32 cellular contexts compared by ENCODE assay signal in genomic region chr9:116090030-116090770, GRCh38.
"Had no signal": no experiment of that assay in that cellular context is flagged by ENCODE, and none has a peak within 500 bp of the region (broad histone marks: within the 10 kb centered on the region; RNA-seq: fewer than 3 reads in every experiment).

No MANE protein-coding gene starts in this region.

- H3K4me1 ChIP-seq: vagina had no signal

- H3K4me3 ChIP-seq: gastroesophageal sphincter, lung, mucosa of descending colon, sigmoid colon, smooth muscle cell, thyroid gland, upper lobe of left lung, vagina had no signal

- H3K4me2 ChIP-seq: smooth muscle cell had no signal

- H3K9me3 ChIP-seq: gastroesophageal sphincter, mucosa of descending colon, sigmoid colon, thyroid gland, upper lobe of left lung, vagina had no signal

- DNase-seq: activated CD4-positive, alpha-beta T cell treated with anti-CD3 and anti-CD28 coated beads for 1 hour; activated CD8-positive, alpha-beta memory T cell treated with anti-CD3 and anti-CD28 coated beads, Interleukin-2, amount 10 ng/mL, durations not matched to agents 7 days and 5 days; activated CD8-positive, alpha-beta T cell treated with anti-CD3 and anti-CD28 coated beads, Interleukin-2, amount 10 ng/mL, durations not matched to agents 7 days and 5 days; activated naive CD8-positive, alpha-beta T cell treated with anti-CD3 and anti-CD28 coated beads, Interleukin-2, amount 50 U/mL, for 24 hours; activated T-cell treated with anti-CD3 and anti-CD28 coated beads, Interleukin-2, amount 50 U/mL, for 48 hours; amygdala; central memory CD4-positive, alpha-beta T cell; endodermal cell; head of caudate nucleus; hypothalamus; immature natural killer cell; kidney; mucosa of descending colon; posterior cingulate gyrus; sigmoid colon; stimulated activated CD4-positive, alpha-beta T cell treated with anti-CD3 and anti-CD28 coated beads, Interleukin-1b, Interleukin-23, amount 100 ng/mL, for 48 hours; stimulated activated CD4-positive, alpha-beta T cell treated with anti-CD3 and anti-CD28 coated beads, Interleukin-4, amount 100 ng/mL, for 4 hours; stimulated activated CD8-positive, alpha-beta memory T cell treated with anti-CD3 and anti-CD28 coated beads, Interleukin-4, amount 100 ng/mL, for 48 hours; stimulated activated naive CD8-positive, alpha-beta T cell treated with anti-CD3 and anti-CD28 coated beads, Interleukin-15, amount 100 ng/mL, for 72 hours; substantia nigra; T-helper 2 cell; thyroid gland; upper lobe of left lung had no signal

- ATAC-seq: activated CD8-positive, alpha-beta memory T cell treated with anti-CD3 and anti-CD28 coated beads, Interleukin-2, amount 10 ng/mL, durations not matched to agents 7 days and 5 days; activated CD8-positive, alpha-beta T cell treated with anti-CD3 and anti-CD28 coated beads, Interleukin-2, amount 10 ng/mL, durations not matched to agents 7 days and 5 days; activated naive CD8-positive, alpha-beta T cell treated with anti-CD3 and anti-CD28 coated beads, Interleukin-2, amount 50 U/mL, for 24 hours; gastroesophageal sphincter; left lobe of liver; mucosa of descending colon; natural killer cell treated with Interleukin-12 subunit alpha and Interleukin-12 subunit beta and Interleukin-15 and Interleukin-18, amount 100 ng/mL, for 72 hours; stimulated activated memory B cell treated with anti-CD40 and anti-IgM and Interleukin-4, amounts not matched to agents 10 μg/mL and 1 μg/mL and 100 μg/mL, for 72 hours; stimulated activated naive CD8-positive, alpha-beta T cell treated with anti-CD3 and anti-CD28 coated beads, Interleukin-15, amount 100 ng/mL, for 72 hours; WTC11 had no signal

- H3K27me3 ChIP-seq: gastroesophageal sphincter, sigmoid colon, thyroid gland, upper lobe of left lung, vagina had no signal

- H3K27ac ChIP-seq: epithelial cell of prostate, gastroesophageal sphincter, sigmoid colon, upper lobe of left lung, vagina had no signal

- H3K36me3 ChIP-seq: gastroesophageal sphincter, sigmoid colon, thyroid gland, upper lobe of left lung, vagina had no signal
